8 cellular contexts compared by ENCODE assay signal in genomic region chr19:38409631-38410133, GRCh38.
A peak's percentile ranks its signal among the peaks of the same experiment; 100 is the strongest.
DNase-seq lines count a peak whose midpoint lies in the region; TF ChIP-seq lines count a peak whose summit lies in the region.
"Had no signal": no experiment of that assay in that cellular context is flagged by ENCODE, and none has a peak within 500 bp of the region (broad histone marks: within the 10 kb centered on the region; RNA-seq: fewer than 3 reads in every experiment).

No MANE protein-coding gene starts in this region.

- H3K4me3 ChIP-seq in cardiac fibroblast (replicated peaks in 1 of 2; ENCODE audit: low read depth in 2 of 2, low read length in 2 of 2): no peak overlapping the region
- H3K4me3 ChIP-seq: esophagus muscularis mucosa had no signal

- no peak for TF ChIP-seq CTCF in cardiac fibroblast (IDR thresholded peaks at IDR 0.05; ENCODE audit: low read depth, low read length)

- peak; percentile 49 for DNase-seq in AG08395 (ENCODE audit: low spot score)
- peak; percentile 71 to 73 for DNase-seq in cardiac fibroblast (ENCODE audit: low read depth in 2 of 2)
- DNase-seq in foreskin melanocyte: no peak
- DNase-seq in LoVo (ENCODE audit: low spot score): no peak
- DNase-seq: activated naive CD4-positive, alpha-beta T cell treated with anti-CD3 and anti-CD28 coated beads, Interleukin-2, amount 10 ng/mL, durations not matched to agents 7 days and 5 days; NCI-H446 treated with DMSO at 0.1 percent for 48 hours; stimulated activated CD4-positive, alpha-beta T cell treated with anti-CD3 and anti-CD28 coated beads, Interleukin-4, amount 100 ng/mL, for 4 hours had no signal

Comparison
In these comparisons a context has a peak if more than half of its experiments do, and no peak if none do; other contexts are left out.
1. DNase-seq: peak in AG08395 (single experiment) and cardiac fibroblast (2 of 2); none in foreskin melanocyte (single experiment) and LoVo (single experiment).